ENCODE assay signal across 1 cellular context in the genomic region with DNA sequence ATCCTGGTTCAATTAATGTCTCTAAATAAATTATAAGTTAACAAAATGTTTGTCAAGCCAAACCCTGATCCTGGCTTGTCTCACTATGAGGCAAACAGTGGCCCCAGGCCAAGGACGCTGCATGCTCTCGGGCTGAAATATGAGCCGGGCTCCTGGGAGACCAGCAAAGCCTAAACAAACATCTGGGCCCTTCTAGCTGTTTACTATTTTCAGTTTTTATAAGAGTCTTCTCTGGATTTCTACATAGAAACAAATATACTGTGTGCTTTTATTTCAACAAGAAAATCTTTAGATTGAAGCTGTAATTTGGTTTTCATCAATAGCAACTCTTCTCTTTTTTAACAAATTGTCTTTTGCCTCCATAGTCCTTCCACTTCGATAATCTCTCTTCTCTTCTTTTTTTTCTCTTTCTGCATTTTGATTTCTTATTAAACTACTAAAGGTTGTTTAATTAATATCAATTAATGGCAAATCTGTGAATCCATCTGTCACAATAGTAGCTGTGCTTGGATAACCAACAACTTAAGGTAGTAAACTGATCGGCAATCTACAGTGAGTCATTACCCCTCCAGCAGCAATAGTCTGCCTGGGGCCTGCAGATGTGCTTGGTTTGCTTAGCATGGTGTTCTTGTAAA.
TF ChIP-seq lines count a peak whose summit lies in the region.

No MANE protein-coding gene starts in this region.

TF ChIP-seq in HepG2, 621 proteins besides CTCF, POLR2A, EP300 and RAD21 (continued from another document and continues in another):
- TF ChIP-seq, protein P1, sequence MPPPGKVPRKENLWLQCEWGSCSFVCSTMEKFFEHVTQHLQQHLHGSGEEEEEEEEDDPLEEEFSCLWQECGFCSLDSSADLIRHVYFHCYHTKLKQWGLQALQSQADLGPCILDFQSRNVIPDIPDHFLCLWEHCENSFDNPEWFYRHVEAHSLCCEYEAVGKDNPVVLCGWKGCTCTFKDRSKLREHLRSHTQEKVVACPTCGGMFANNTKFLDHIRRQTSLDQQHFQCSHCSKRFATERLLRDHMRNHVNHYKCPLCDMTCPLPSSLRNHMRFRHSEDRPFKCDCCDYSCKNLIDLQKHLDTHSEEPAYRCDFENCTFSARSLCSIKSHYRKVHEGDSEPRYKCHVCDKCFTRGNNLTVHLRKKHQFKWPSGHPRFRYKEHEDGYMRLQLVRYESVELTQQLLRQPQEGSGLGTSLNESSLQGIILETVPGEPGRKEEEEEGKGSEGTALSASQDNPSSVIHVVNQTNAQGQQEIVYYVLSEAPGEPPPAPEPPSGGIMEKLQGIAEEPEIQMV (CRISPR knock-in tag; IDR thresholded peaks at IDR 0.05; ENCODE audit: low read depth) = no peak
- TF ChIP-seq ZNF777 (CRISPR knock-in tag; IDR thresholded peaks at IDR 0.05) = no peak
- TF ChIP-seq ZNF335 (CRISPR knock-in tag; IDR thresholded peaks at IDR 0.05) = no peak
- peak; percentile 50 for TF ChIP-seq GATAD2A (CRISPR knock-in tag; IDR thresholded peaks at IDR 0.05)
- no peak for TF ChIP-seq ZNF350 (CRISPR knock-in tag; IDR thresholded peaks at IDR 0.05; ENCODE audit: borderline replicate concordance, low read depth)
- TF ChIP-seq, protein P2, sequence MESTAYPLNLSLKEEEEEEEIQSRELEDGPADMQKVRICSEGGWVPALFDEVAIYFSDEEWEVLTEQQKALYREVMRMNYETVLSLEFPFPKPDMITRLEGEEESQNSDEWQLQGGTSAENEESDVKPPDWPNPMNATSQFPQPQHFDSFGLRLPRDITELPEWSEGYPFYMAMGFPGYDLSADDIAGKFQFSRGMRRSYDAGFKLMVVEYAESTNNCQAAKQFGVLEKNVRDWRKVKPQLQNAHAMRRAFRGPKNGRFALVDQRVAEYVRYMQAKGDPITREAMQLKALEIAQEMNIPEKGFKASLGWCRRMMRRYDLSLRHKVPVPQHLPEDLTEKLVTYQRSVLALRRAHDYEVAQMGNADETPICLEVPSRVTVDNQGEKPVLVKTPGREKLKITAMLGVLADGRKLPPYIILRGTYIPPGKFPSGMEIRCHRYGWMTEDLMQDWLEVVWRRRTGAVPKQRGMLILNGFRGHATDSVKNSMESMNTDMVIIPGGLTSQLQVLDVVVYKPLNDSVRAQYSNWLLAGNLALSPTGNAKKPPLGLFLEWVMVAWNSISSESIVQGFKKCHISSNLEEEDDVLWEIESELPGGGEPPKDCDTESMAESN (CRISPR knock-in tag; conservative IDR thresholded peaks at IDR 0.05) = no peak
- peak; percentile 41; the same call in 1 of the 2 replicates for TF ChIP-seq FOXJ3 (CRISPR knock-in tag; IDR thresholded peaks at IDR 0.05; ENCODE audit: borderline replicate concordance)
- TF ChIP-seq ZNF782 (CRISPR knock-in tag; IDR thresholded peaks at IDR 0.05; ENCODE audit: borderline replicate concordance) = no peak
- TF ChIP-seq PITX1 (CRISPR knock-in tag; IDR thresholded peaks at IDR 0.05) = peak; percentile 53; the same call in 1 of the 2 replicates
- 0 out of 2 replicates have a peak, but pooled peaks have one; percentile 27 for TF ChIP-seq ZSCAN9 (CRISPR knock-in tag; IDR thresholded peaks at IDR 0.05; ENCODE audit: borderline replicate concordance)
- TF ChIP-seq FOXA1 (IDR thresholded peaks at IDR 0.05) = no peak
- TF ChIP-seq FOXA1 (CRISPR knock-in tag; IDR thresholded peaks at IDR 0.05) = 0 out of 2 replicates have a peak, but pooled peaks have one; percentile 22
- TF ChIP-seq RAD51 (IDR thresholded peaks at IDR 0.05; ENCODE audit: borderline replicate concordance) = no peak
- TF ChIP-seq ZNF670 (CRISPR knock-in tag; IDR thresholded peaks at IDR 0.05; ENCODE audit: borderline replicate concordance) = no peak
- TF ChIP-seq, protein P3, sequence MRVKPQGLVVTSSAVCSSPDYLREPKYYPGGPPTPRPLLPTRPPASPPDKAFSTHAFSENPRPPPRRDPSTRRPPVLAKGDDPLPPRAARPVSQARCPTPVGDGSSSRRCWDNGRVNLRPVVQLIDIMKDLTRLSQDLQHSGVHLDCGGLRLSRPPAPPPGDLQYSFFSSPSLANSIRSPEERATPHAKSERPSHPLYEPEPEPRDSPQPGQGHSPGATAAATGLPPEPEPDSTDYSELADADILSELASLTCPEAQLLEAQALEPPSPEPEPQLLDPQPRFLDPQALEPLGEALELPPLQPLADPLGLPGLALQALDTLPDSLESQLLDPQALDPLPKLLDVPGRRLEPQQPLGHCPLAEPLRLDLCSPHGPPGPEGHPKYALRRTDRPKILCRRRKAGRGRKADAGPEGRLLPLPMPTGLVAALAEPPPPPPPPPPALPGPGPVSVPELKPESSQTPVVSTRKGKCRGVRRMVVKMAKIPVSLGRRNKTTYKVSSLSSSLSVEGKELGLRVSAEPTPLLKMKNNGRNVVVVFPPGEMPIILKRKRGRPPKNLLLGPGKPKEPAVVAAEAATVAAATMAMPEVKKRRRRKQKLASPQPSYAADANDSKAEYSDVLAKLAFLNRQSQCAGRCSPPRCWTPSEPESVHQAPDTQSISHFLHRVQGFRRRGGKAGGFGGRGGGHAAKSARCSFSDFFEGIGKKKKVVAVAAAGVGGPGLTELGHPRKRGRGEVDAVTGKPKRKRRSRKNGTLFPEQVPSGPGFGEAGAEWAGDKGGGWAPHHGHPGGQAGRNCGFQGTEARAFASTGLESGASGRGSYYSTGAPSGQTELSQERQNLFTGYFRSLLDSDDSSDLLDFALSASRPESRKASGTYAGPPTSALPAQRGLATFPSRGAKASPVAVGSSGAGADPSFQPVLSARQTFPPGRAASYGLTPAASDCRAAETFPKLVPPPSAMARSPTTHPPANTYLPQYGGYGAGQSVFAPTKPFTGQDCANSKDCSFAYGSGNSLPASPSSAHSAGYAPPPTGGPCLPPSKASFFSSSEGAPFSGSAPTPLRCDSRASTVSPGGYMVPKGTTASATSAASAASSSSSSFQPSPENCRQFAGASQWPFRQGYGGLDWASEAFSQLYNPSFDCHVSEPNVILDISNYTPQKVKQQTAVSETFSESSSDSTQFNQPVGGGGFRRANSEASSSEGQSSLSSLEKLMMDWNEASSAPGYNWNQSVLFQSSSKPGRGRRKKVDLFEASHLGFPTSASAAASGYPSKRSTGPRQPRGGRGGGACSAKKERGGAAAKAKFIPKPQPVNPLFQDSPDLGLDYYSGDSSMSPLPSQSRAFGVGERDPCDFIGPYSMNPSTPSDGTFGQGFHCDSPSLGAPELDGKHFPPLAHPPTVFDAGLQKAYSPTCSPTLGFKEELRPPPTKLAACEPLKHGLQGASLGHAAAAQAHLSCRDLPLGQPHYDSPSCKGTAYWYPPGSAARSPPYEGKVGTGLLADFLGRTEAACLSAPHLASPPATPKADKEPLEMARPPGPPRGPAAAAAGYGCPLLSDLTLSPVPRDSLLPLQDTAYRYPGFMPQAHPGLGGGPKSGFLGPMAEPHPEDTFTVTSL (CRISPR knock-in tag; IDR thresholded peaks at IDR 0.05; ENCODE audit: borderline replicate concordance) = peak; percentile 48; the same call in 1 of the 2 replicates
- no peak for TF ChIP-seq PHB2 (IDR thresholded peaks at IDR 0.05; ENCODE audit: partially characterized antibody)
- TF ChIP-seq, protein P4, sequence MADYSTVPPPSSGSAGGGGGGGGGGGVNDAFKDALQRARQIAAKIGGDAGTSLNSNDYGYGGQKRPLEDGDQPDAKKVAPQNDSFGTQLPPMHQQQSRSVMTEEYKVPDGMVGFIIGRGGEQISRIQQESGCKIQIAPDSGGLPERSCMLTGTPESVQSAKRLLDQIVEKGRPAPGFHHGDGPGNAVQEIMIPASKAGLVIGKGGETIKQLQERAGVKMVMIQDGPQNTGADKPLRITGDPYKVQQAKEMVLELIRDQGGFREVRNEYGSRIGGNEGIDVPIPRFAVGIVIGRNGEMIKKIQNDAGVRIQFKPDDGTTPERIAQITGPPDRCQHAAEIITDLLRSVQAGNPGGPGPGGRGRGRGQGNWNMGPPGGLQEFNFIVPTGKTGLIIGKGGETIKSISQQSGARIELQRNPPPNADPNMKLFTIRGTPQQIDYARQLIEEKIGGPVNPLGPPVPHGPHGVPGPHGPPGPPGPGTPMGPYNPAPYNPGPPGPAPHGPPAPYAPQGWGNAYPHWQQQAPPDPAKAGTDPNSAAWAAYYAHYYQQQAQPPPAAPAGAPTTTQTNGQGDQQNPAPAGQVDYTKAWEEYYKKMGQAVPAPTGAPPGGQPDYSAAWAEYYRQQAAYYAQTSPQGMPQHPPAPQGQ (CRISPR knock-in tag; IDR thresholded peaks at IDR 0.05; ENCODE audit: borderline replicate concordance) = no peak
- no peak for TF ChIP-seq CREB1 (IDR thresholded peaks at IDR 0.05)
- no peak for TF ChIP-seq CREB1 (CRISPR knock-in tag; IDR thresholded peaks at IDR 0.05)
- no peak for TF ChIP-seq ZNF230 (CRISPR knock-in tag; IDR thresholded peaks at IDR 0.05)
- no peak for TF ChIP-seq JUN (CRISPR knock-in tag; IDR thresholded peaks at IDR 0.05)
- TF ChIP-seq ZNF557 (CRISPR knock-in tag; IDR thresholded peaks at IDR 0.05) = no peak
- no peak for TF ChIP-seq RFX1 (IDR thresholded peaks at IDR 0.05)
- TF ChIP-seq ZNF737 (CRISPR knock-in tag; IDR thresholded peaks at IDR 0.05; ENCODE audit: borderline replicate concordance) = no peak
- no peak for TF ChIP-seq ATF7-NPFF (CRISPR knock-in tag; IDR thresholded peaks at IDR 0.05; ENCODE audit: low read depth)
- TF ChIP-seq, protein P5, sequence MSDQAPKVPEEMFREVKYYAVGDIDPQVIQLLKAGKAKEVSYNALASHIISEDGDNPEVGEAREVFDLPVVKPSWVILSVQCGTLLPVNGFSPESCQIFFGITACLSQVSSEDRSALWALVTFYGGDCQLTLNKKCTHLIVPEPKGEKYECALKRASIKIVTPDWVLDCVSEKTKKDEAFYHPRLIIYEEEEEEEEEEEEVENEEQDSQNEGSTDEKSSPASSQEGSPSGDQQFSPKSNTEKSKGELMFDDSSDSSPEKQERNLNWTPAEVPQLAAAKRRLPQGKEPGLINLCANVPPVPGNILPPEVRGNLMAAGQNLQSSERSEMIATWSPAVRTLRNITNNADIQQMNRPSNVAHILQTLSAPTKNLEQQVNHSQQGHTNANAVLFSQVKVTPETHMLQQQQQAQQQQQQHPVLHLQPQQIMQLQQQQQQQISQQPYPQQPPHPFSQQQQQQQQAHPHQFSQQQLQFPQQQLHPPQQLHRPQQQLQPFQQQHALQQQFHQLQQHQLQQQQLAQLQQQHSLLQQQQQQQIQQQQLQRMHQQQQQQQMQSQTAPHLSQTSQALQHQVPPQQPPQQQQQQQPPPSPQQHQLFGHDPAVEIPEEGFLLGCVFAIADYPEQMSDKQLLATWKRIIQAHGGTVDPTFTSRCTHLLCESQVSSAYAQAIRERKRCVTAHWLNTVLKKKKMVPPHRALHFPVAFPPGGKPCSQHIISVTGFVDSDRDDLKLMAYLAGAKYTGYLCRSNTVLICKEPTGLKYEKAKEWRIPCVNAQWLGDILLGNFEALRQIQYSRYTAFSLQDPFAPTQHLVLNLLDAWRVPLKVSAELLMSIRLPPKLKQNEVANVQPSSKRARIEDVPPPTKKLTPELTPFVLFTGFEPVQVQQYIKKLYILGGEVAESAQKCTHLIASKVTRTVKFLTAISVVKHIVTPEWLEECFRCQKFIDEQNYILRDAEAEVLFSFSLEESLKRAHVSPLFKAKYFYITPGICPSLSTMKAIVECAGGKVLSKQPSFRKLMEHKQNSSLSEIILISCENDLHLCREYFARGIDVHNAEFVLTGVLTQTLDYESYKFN (CRISPR knock-in tag; conservative IDR thresholded peaks at IDR 0.05) = peak; percentile 71
- TF ChIP-seq, protein P6, sequence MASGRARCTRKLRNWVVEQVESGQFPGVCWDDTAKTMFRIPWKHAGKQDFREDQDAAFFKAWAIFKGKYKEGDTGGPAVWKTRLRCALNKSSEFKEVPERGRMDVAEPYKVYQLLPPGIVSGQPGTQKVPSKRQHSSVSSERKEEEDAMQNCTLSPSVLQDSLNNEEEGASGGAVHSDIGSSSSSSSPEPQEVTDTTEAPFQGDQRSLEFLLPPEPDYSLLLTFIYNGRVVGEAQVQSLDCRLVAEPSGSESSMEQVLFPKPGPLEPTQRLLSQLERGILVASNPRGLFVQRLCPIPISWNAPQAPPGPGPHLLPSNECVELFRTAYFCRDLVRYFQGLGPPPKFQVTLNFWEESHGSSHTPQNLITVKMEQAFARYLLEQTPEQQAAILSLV (CRISPR knock-in tag; IDR thresholded peaks at IDR 0.05; ENCODE audit: borderline replicate concordance) = no peak
- peak; percentile 22; the same call in 1 of the 2 replicates for TF ChIP-seq NFIC (IDR thresholded peaks at IDR 0.05; ENCODE audit: low read length)
- TF ChIP-seq SYNCRIP (IDR thresholded peaks at IDR 0.05; ENCODE audit: insufficient read depth, low read depth, low read length) = no peak
- TF ChIP-seq NBN (conservative IDR thresholded peaks at IDR 0.05) = no peak
- no peak for TF ChIP-seq IRX3 (CRISPR knock-in tag; IDR thresholded peaks at IDR 0.05; ENCODE audit: borderline replicate concordance, low read depth)
- TF ChIP-seq SOX6 (IDR thresholded peaks at IDR 0.05) = no peak
- TF ChIP-seq SOX6 (CRISPR knock-in tag; IDR thresholded peaks at IDR 0.05) = 0 out of 2 replicates have a peak, but pooled peaks have one; percentile 22
- TF ChIP-seq, protein P7, sequence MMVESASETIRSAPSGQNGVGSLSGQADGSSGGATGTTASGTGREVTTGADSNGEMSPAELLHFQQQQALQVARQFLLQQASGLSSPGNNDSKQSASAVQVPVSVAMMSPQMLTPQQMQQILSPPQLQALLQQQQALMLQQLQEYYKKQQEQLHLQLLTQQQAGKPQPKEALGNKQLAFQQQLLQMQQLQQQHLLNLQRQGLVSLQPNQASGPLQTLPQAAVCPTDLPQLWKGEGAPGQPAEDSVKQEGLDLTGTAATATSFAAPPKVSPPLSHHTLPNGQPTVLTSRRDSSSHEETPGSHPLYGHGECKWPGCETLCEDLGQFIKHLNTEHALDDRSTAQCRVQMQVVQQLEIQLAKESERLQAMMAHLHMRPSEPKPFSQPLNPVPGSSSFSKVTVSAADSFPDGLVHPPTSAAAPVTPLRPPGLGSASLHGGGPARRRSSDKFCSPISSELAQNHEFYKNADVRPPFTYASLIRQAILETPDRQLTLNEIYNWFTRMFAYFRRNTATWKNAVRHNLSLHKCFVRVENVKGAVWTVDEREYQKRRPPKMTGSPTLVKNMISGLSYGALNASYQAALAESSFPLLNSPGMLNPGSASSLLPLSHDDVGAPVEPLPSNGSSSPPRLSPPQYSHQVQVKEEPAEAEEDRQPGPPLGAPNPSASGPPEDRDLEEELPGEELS (CRISPR knock-in tag; IDR thresholded peaks at IDR 0.05) = peak; percentile 75
- TF ChIP-seq CEBPG (CRISPR knock-in tag; IDR thresholded peaks at IDR 0.05) = 0 out of 2 replicates have a peak, but pooled peaks have one; percentile 5
- 0 out of 2 replicates have a peak, but pooled peaks have one; percentile 6 for TF ChIP-seq FOSL2 (CRISPR knock-in tag; IDR thresholded peaks at IDR 0.05)
- no peak for TF ChIP-seq GABPA (IDR thresholded peaks at IDR 0.05; ENCODE audit: low read depth, low read length)
- no peak for TF ChIP-seq GABPA (CRISPR knock-in tag; IDR thresholded peaks at IDR 0.05; ENCODE audit: low read depth)
- TF ChIP-seq RARA (CRISPR knock-in tag; IDR thresholded peaks at IDR 0.05) = 0 out of 2 replicates have a peak, but pooled peaks have one; percentile 12
- TF ChIP-seq ZNF569 (CRISPR knock-in tag; IDR thresholded peaks at IDR 0.05; ENCODE audit: borderline replicate concordance) = no peak
- TF ChIP-seq ZFP1 (CRISPR knock-in tag; IDR thresholded peaks at IDR 0.05) = no peak
- no peak for TF ChIP-seq CBX1 (IDR thresholded peaks at IDR 0.05; ENCODE audit: low read depth)
